ENCODE assay signal across 8 cellular contexts in the genomic region with DNA sequence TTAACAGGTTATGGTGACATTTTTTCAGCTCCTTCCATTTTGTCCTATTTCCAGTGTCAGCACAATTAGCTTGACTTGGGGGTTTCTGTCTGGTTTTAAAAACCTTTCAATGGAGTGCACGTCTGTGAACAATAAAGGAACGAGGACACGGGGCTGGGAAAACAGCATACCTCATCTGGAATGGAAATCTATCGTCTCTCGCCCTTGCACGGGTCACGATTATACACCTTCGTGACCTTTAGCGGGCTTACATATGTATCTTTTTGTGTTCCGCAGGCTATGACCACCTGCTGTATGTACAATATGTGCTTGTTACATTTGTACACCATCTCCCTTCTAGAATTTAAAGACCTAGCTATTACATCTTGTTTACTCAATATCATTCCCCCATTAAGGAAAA. TPM values are rescaled to one million over a fixed set of nuclear protein-coding genes. Genes with fewer than 3 reads are reported as not detected.
DNase-seq lines count a peak whose midpoint lies in the region; ATAC-seq and TF ChIP-seq lines count a peak whose summit lies in the region.

No MANE protein-coding gene starts in this region.

- TF ChIP-seq CTCF in HFFc6 (IDR thresholded peaks at IDR 0.05), result no peak
- TF ChIP-seq CTCF in foreskin fibroblast (IDR thresholded peaks at IDR 0.05; ENCODE audit: low read depth, low read length), result no peak

- no peaks in the 10 kb centered on the region for H3K9me3 Mint-ChIP-seq in HFFc6

- no peaks in the 10 kb centered on the region for H3K9me3 ChIP-seq in skeletal muscle satellite cell (replicated peaks; ENCODE audit: low read length)

- peak overlapping the region; percentile 85 for H3K4me3 Mint-ChIP-seq in HFFc6

- peaks cover 16% of the 10 kb centered on the region for H3K36me3 ChIP-seq in skeletal muscle satellite cell (ENCODE audit: insufficient read depth, low read length)

- peak overlapping the region; percentile 94 for H3K27ac Mint-ChIP-seq in HFFc6

- peak overlapping the region; percentile 75 for H3K4me2 ChIP-seq in skeletal muscle satellite cell (ENCODE audit: low read length)

- H3K4me1 Mint-ChIP-seq in HFFc6 (ENCODE audit: low read depth), result peaks cover 91% of the 10 kb centered on the region

- no peak for DNase-seq in HFFc6
- DNase-seq in SHP77 treated with DMSO at 0.1 percent for 48 hours (lab: John Stamatoyannopoulos, UW), result peak; percentile 33
- DNase-seq in foreskin fibroblast, result no peak
- DNase-seq in amniotic stem cell (lab: John Stamatoyannopoulos, UW), result no peak
- no peak for DNase-seq in AG20443 (ENCODE audit: low spot score)

- no peaks in the 10 kb centered on the region for H3K27me3 ChIP-seq in skeletal muscle satellite cell (ENCODE audit: control insufficient read depth, insufficient read depth, low read length)

- ATAC-seq in GM21737 (IDR thresholded peaks at IDR 0.05; ENCODE audit: unreplicated experiment), result no peak
- no peak for ATAC-seq in HG02642 (IDR thresholded peaks at IDR 0.05; ENCODE audit: poor library complexity, unreplicated experiment)

- H3K4me3 ChIP-seq in foreskin fibroblast (ENCODE audit: low read depth in 1 of 2, low read length in 2 of 2) (peak overlapping the region; percentile 35 to 56), skeletal muscle satellite cell (ENCODE audit: low read length) (peak overlapping the region; percentile 63)

- peaks cover 20% of the 10 kb centered on the region for H3K4me1 ChIP-seq in skeletal muscle satellite cell (ENCODE audit: control insufficient read depth, insufficient read depth, low read length)

- H3K27me3 Mint-ChIP-seq in HFFc6 (ENCODE audit: insufficient read depth), result no peaks in the 10 kb centered on the region

- peaks cover 20% of the 10 kb centered on the region for H3K36me3 Mint-ChIP-seq in HFFc6 (ENCODE audit: low read depth)

- H3K9ac ChIP-seq in skeletal muscle satellite cell (ENCODE audit: low read depth, low read length), result peak overlapping the region; percentile 85

RNA-seq across cellular contexts. Expression of a gene that starts 2.3 kb away (rescaled TPM):
- 10 to 100 TPM; 43.1 to 56.6 (median 50.1) TPM for total RNA-seq in HFFc6 (2021; fragmentation: NEBNext Ultra II Directional; extraction: Animal tissue kit (Norgen Biotek cat#: 25700))
- total RNA-seq in skeletal muscle satellite cell (2012; rRNA removed), result 15.0 and 15.5 TPM in 2 replicates
